ENCODE assay signal across 13 cellular contexts in genomic region chr7:69837387-69838068, GRCh38.
DNase-seq lines count a peak whose midpoint lies in the region; ATAC-seq lines count a peak whose summit lies in the region.
"Had no signal": no experiment of that assay in that cellular context is flagged by ENCODE, and none has a peak within 500 bp of the region (broad histone marks: within the 10 kb centered on the region; RNA-seq: fewer than 3 reads in every experiment).

No MANE protein-coding gene starts in this region.

- no peak overlapping the region for H2AFZ ChIP-seq in neuronal stem cell (ENCODE audit: low read length)
- H2AFZ ChIP-seq: parathyroid adenoma had no signal

- intact Hi-C loops in Right ventricle myocardium inferior (cut with DNase I) = no loop called here

- no peak overlapping the region for H2AK5ac ChIP-seq in neuronal stem cell (ENCODE audit: low read depth, low read length)

- H3K4me1 ChIP-seq in neuronal stem cell (ENCODE audit: control insufficient read depth in 2 of 2, insufficient read depth in 1 of 2, low read depth in 1 of 2, low read length in 2 of 2) = peaks cover 11 to 43% of the 10 kb centered on the region in 2 donors
- H3K4me1 ChIP-seq: parathyroid adenoma had no signal

- no peak overlapping the region for H2BK12ac ChIP-seq in neuronal stem cell (ENCODE audit: low read length)

- H3K9me3 ChIP-seq in neuronal stem cell (replicated peaks in 1 of 2; ENCODE audit: control insufficient read depth in 2 of 2, insufficient read depth in 1 of 2, low read depth in 1 of 2, low read length in 2 of 2) = no peaks in the 10 kb centered on the region

- H3K9ac ChIP-seq in neuronal stem cell (ENCODE audit: low read depth, low read length, poor library complexity) = no peak overlapping the region
- H3K9ac ChIP-seq: parathyroid adenoma had no signal

- H3K36me3 ChIP-seq in neuronal stem cell (replicated peaks in 1 of 2; ENCODE audit: control insufficient read depth in 2 of 2, insufficient read depth in 2 of 2, low read length in 2 of 2) = no peaks in the 10 kb centered on the region

- no peaks in the 10 kb centered on the region for H3K27me3 ChIP-seq in neuronal stem cell (ENCODE audit: control insufficient read depth in 3 of 3, insufficient read depth in 3 of 3, low read depth in 1 of 3, low read length in 3 of 3)

- no peak overlapping the region for H3K4me2 ChIP-seq in neuronal stem cell (ENCODE audit: insufficient read depth, low read length, poor library complexity, severe bottlenecking)

- no peak overlapping the region for H4K8ac ChIP-seq in neuronal stem cell (ENCODE audit: low read depth, low read length)

- DNase-seq in H4 (ENCODE audit: low spot score) (peak; percentile 42), NCI-H2107 treated with DMSO at 0.1 percent for 48 hours (lab: John Stamatoyannopoulos, UW; ENCODE audit: unreplicated experiment) (peak; percentile 96), astrocyte of the hippocampus (ENCODE audit: low read depth, low spot score) (peak; percentile 73), neuronal stem cell (ENCODE audit: low spot score) (peak; percentile 42), T-helper 1 cell (no peak), SK-N-DZ (ENCODE audit: low spot score) (no peak), HuH-7 (ENCODE audit: low spot score) (no peak), Right ventricle myocardium inferior (ENCODE audit: missing footprints) (no peak)
- DNase-seq: cortex of kidney; stimulated activated CD4-positive, alpha-beta T cell treated with anti-CD3 and anti-CD28 coated beads, Interleukin-2, amount 100 ng/mL, for 48 hours; stimulated activated naive CD8-positive, alpha-beta T cell treated with anti-CD3 and anti-CD28 coated beads, Interleukin-15, Interleukin-2, amounts not matched to agents 100 U/mL and 50 U/mL, for 24 hours had no signal

- H2BK120ac ChIP-seq in neuronal stem cell (ENCODE audit: low read depth, low read length) = no peak overlapping the region

- H3K4me3 ChIP-seq in neuronal stem cell (ENCODE audit: low read length in 2 of 2) = no peak overlapping the region
- H3K4me3 ChIP-seq: lung had no signal

- H2BK15ac ChIP-seq in neuronal stem cell (ENCODE audit: low read length) = no peak overlapping the region

- H3K27ac ChIP-seq in neuronal stem cell (replicated peaks; ENCODE audit: low read length) = no peak overlapping the region
- H3K27ac ChIP-seq: parathyroid adenoma had no signal

- ATAC-seq in Right ventricle myocardium inferior = no peak
- ATAC-seq: stimulated activated naive CD8-positive, alpha-beta T cell treated with anti-CD3 and anti-CD28 coated beads, Interleukin-15, Interleukin-2, amounts not matched to agents 100 U/mL and 50 U/mL, for 24 hours had no signal

- no peak overlapping the region for H3K14ac ChIP-seq in neuronal stem cell (ENCODE audit: low read length)

- no peak overlapping the region for H3K4ac ChIP-seq in neuronal stem cell (ENCODE audit: low read length)

- H4K91ac ChIP-seq in neuronal stem cell (ENCODE audit: low read depth, low read length, poor library complexity) = no peak overlapping the region

- no peak overlapping the region for H3K18ac ChIP-seq in neuronal stem cell (ENCODE audit: low read length)

- H3K23ac ChIP-seq in neuronal stem cell (ENCODE audit: low read depth, low read length, poor library complexity) = no peak overlapping the region

- H2BK5ac ChIP-seq in neuronal stem cell (ENCODE audit: low read length) = no peak overlapping the region

- no peaks in the 10 kb centered on the region for H3K79me1 ChIP-seq in neuronal stem cell (ENCODE audit: low read depth, low read length)

- no CpG with 5 or more reads among the region's 6 CpGs for WGBS in neuronal stem cell (ENCODE audit: extremely low coverage in 2 of 2, insufficient read length in 2 of 2, insufficient replicate concordance in 1 of 2), 2 donors

Comparison
In these comparisons a context has a peak if more than half of its experiments do, and no peak if none do; other contexts are left out.
1. DNase-seq: peak in H4 (single experiment), NCI-H2107 treated with DMSO at 0.1 percent for 48 hours (single experiment), astrocyte of the hippocampus (single experiment) and neuronal stem cell (single experiment); none in T-helper 1 cell (0 of 5), SK-N-DZ (single experiment), HuH-7 (single experiment) and Right ventricle myocardium inferior (single experiment).